11 cellular contexts compared by ENCODE assay signal in genomic region chr13:111213964-111214726, GRCh38.
A peak's percentile ranks its signal among the peaks of the same experiment; 100 is the strongest.
DNase-seq lines count a peak whose midpoint lies in the region; ATAC-seq and TF ChIP-seq lines count a peak whose summit lies in the region.
"Had no signal": no experiment of that assay in that cellular context is flagged by ENCODE, and none has a peak within 500 bp of the region (broad histone marks: within the 10 kb centered on the region; RNA-seq: fewer than 3 reads in every experiment).

No MANE protein-coding gene starts in this region.

- H3K36me3 ChIP-seq in GM23338 (ENCODE audit: insufficient read depth) = no peaks in the 10 kb centered on the region
- H3K36me3 ChIP-seq in heart right ventricle = peaks cover 0 to 22% (median 0%) of the 10 kb centered on the region in 9 donors

- no peaks in the 10 kb centered on the region; the same call in 2 of the 3 replicates for H3K9me3 Mint-ChIP-seq in GM23338
- H3K9me3 Mint-ChIP-seq: activated naive CD4-positive, alpha-beta T cell treated with anti-CD3 and anti-CD28 coated beads, Interleukin-2, amount 10 ng/mL, durations not matched to agents 7 days and 5 days had no signal

- H4K20me1 ChIP-seq in GM23338 (replicated peaks; ENCODE audit: insufficient read depth) = peaks cover 17% of the 10 kb centered on the region

- no peaks in the 10 kb centered on the region for H3K27me3 ChIP-seq in GM23338 (ENCODE audit: insufficient read depth)
- H3K27me3 ChIP-seq in heart right ventricle = no peaks in the 10 kb centered on the region

- no peak overlapping the region for H2AFZ ChIP-seq in GM23338

- TF ChIP-seq CTCF in GM23338 (conservative IDR thresholded peaks at IDR 0.05; ENCODE audit: low read depth in 2 of 2) = no peak
- TF ChIP-seq CTCF in heart right ventricle (IDR thresholded peaks at IDR 0.05) = no peak

- no peaks in the 10 kb centered on the region for H3K9me2 ChIP-seq in GM23338 (ENCODE audit: insufficient read depth)

- H3K27ac ChIP-seq in GM23338 (ENCODE audit: low read depth) = peak overlapping the region; percentile 57; the same call in 1 of the 2 replicates
- H3K27ac ChIP-seq in heart right ventricle = no peak overlapping the region

- WGBS in heart right ventricle, 2 donors = 77 to 79% methylated on average over 22 of the region's 22 CpGs

- no peaks in the 10 kb centered on the region for H3K9me3 ChIP-seq in heart right ventricle

- H3K4me1 Mint-ChIP-seq in GM23338 = peaks cover 90% of the 10 kb centered on the region

- intact Hi-C loops in heart right ventricle (cut with DNase I) = loop anchor here in 4 of 10 donors (5.0 to 10.0 kb wide), 3 partner anchors 37 to 299 kb away; partner anchors contain the start of gene ANKRD10 (in 3 of the 4)

- DNase-seq in GM23338 (ENCODE audit: low spot score) (peak; percentile 41), NCI-H187 treated with DMSO at 0.1 percent for 48 hours (lab: John Stamatoyannopoulos, UW) (peak; percentile 96), dermis blood vessel endothelial cell (peak; percentile 28), renal cortical epithelial cell (ENCODE audit: low read depth) (peak; percentile 45), UCSD-AML1 (lab: John Stamatoyannopoulos, UW; ENCODE audit: unreplicated experiment) (no peak), cerebellar nuclear complex (lab: John Stamatoyannopoulos, UW) (no peak), heart right ventricle (no peak)
- DNase-seq: activated CD4-positive, CD25-positive, alpha-beta regulatory T cell treated with anti-CD3 and anti-CD28 coated beads, Interleukin-2, amount 50 U/mL, for 72 hours; activated naive CD4-positive, alpha-beta T cell treated with anti-CD3 and anti-CD28 coated beads, Interleukin-2, amount 10 ng/mL, durations not matched to agents 7 days and 5 days; EL had no signal

- peak overlapping the region; percentile 69 for H3K27ac Mint-ChIP-seq in GM23338
- H3K27ac Mint-ChIP-seq: activated naive CD4-positive, alpha-beta T cell treated with anti-CD3 and anti-CD28 coated beads, Interleukin-2, amount 10 ng/mL, durations not matched to agents 7 days and 5 days had no signal

- peaks cover 4% of the 10 kb centered on the region; the same call in 1 of the 2 replicates for H3F3A ChIP-seq in GM23338 (replicated peaks; ENCODE audit: low read depth)

- H3K4me2 ChIP-seq in GM23338 = peak overlapping the region; percentile 39; the same call in 1 of the 2 replicates

- peak; percentile 8; the same call in 2 of the 3 replicates for ATAC-seq in GM23338
- no peak for ATAC-seq in activated CD4-positive, CD25-positive, alpha-beta regulatory T cell treated with anti-CD3 and anti-CD28 coated beads, Interleukin-2, amount 50 U/mL, for 24 hours
- no peak for ATAC-seq in heart right ventricle

- peaks cover 87% of the 10 kb centered on the region for H3K79me2 ChIP-seq in GM23338 (replicated peaks; ENCODE audit: insufficient read depth)

- no peaks in the 10 kb centered on the region for H3K36me3 Mint-ChIP-seq in GM23338 (ENCODE audit: low read depth)

- H3K4me1 ChIP-seq in GM23338 (ENCODE audit: insufficient read depth) (peaks cover 81% of the 10 kb centered on the region), heart right ventricle (peaks cover 8 to 100% (median 87%) of the 10 kb centered on the region in 9 donors)

- no peak overlapping the region for H3K4me3 ChIP-seq in GM23338
- no peak overlapping the region for H3K4me3 ChIP-seq in heart right ventricle

- no peak overlapping the region for H3K4me3 Mint-ChIP-seq in GM23338
- H3K4me3 Mint-ChIP-seq: activated naive CD4-positive, alpha-beta T cell treated with anti-CD3 and anti-CD28 coated beads, Interleukin-2, amount 10 ng/mL, durations not matched to agents 7 days and 5 days had no signal

- H3K27me3 Mint-ChIP-seq in GM23338 (ENCODE audit: insufficient read depth, low read depth, poor library complexity) = peaks cover 22% of the 10 kb centered on the region
- H3K27me3 Mint-ChIP-seq: activated naive CD4-positive, alpha-beta T cell treated with anti-CD3 and anti-CD28 coated beads, Interleukin-2, amount 10 ng/mL, durations not matched to agents 7 days and 5 days had no signal

TF ChIP-seq in GM23338, 12 proteins besides CTCF, POLR2A, EP300 and RAD21 (continues in another document):
- TF ChIP-seq STAT1 (IDR thresholded peaks at IDR 0.05; ENCODE audit: unreplicated experiment) = no peak
- TF ChIP-seq EZH2 (IDR thresholded peaks at IDR 0.05; ENCODE audit: low read depth, unreplicated experiment) = no peak
- no peak for TF ChIP-seq NANOG (IDR thresholded peaks at IDR 0.05; ENCODE audit: borderline replicate concordance)
- TF ChIP-seq ZNF462 (CRISPR knock-in tag; IDR thresholded peaks at IDR 0.05) = no peak
- TF ChIP-seq POLR2AphosphoS5 (IDR thresholded peaks at IDR 0.05; ENCODE audit: low read depth) = no peak

Comparison
In these comparisons a context has a peak if more than half of its experiments do, and no peak if none do; other contexts are left out.
1. DNase-seq: peak in GM23338 (single experiment), NCI-H187 treated with DMSO at 0.1 percent for 48 hours (single experiment), dermis blood vessel endothelial cell (single experiment) and renal cortical epithelial cell (single experiment); none in UCSD-AML1 (single experiment), cerebellar nuclear complex (0 of 2) and heart right ventricle (0 of 2).